In genomic region chr6:18323935-18324707, GRCh38 we compare ENCODE assay signal across 8 cellular contexts. TPM values are rescaled to one million over a fixed set of nuclear protein-coding genes. Genes with fewer than 3 reads are reported as not detected.
A peak's percentile ranks its signal among the peaks of the same experiment; 100 is the strongest.
DNase-seq lines count a peak whose midpoint lies in the region; ATAC-seq and TF ChIP-seq lines count a peak whose summit lies in the region.

No MANE protein-coding gene starts in this region.

- H3K27ac Mint-ChIP-seq in immature natural killer cell: no peak overlapping the region

- H3K9me3 Mint-ChIP-seq in immature natural killer cell: no peaks in the 10 kb centered on the region

- WGBS in body of pancreas, 2 donors: 10 to 16% methylated on average over 8 of the region's 8 CpGs

- peaks cover 0 to 4% (median 0%) of the 10 kb centered on the region in 3 donors for H3K27me3 Mint-ChIP-seq in immature natural killer cell (ENCODE audit: low read depth in 3 of 3)

- no peak overlapping the region for H3K4me3 Mint-ChIP-seq in immature natural killer cell

- H3K27me3 ChIP-seq in body of pancreas: no peaks in the 10 kb centered on the region
- no peaks in the 10 kb centered on the region for H3K27me3 ChIP-seq in thoracic aorta (replicated peaks; ENCODE audit: insufficient read depth)

- no peak for TF ChIP-seq POLR2A in body of pancreas (IDR thresholded peaks at IDR 0.05)

- H3K4me3 ChIP-seq in AG10803 (ENCODE audit: low read length) (no peak overlapping the region), body of pancreas (no peak overlapping the region), thoracic aorta (no peak overlapping the region)

- no peaks in the 10 kb centered on the region for H3K36me3 Mint-ChIP-seq in immature natural killer cell

- H3K27ac ChIP-seq in body of pancreas (no peak overlapping the region), thoracic aorta (no peak overlapping the region)

- peak; percentile 79 for TF ChIP-seq CTCF in AG10803 (conservative IDR thresholded peaks at IDR 0.05; ENCODE audit: low read length)
- peak; percentile 46 to 81 (median 71) for TF ChIP-seq CTCF in body of pancreas (IDR thresholded peaks at IDR 0.05)
- peak; percentile 81 for TF ChIP-seq CTCF in thoracic aorta (IDR thresholded peaks at IDR 0.05)

- ATAC-seq in GM18498 (IDR thresholded peaks at IDR 0.05; ENCODE audit: unreplicated experiment): peak; percentile 60
- ATAC-seq in HG03439 (IDR thresholded peaks at IDR 0.05; ENCODE audit: unreplicated experiment): peak; percentile 72
- peak; percentile 67 for ATAC-seq in body of pancreas
- no peak for ATAC-seq in thoracic aorta (ENCODE audit: insufficient number of reproducible peaks, low FRiP score, low read depth)
- no peak for ATAC-seq in GM18873 (IDR thresholded peaks at IDR 0.05; ENCODE audit: low FRiP score, unreplicated experiment)

- H3K4me1 ChIP-seq in body of pancreas (peaks cover 8% of the 10 kb centered on the region), thoracic aorta (ENCODE audit: control insufficient read depth in 1 of 2, low read depth in 2 of 2) (peaks cover 14 to 23% of the 10 kb centered on the region in 2 donors)

- intact Hi-C loops in body of pancreas (cut with DNase I): no loop called here

- DNase-seq in AG10803 (ENCODE audit: low read depth): peak; percentile 55
- DNase-seq in NCI-H748 (lab: John Stamatoyannopoulos, UW; ENCODE audit: unreplicated experiment): peak; percentile 73
- DNase-seq in body of pancreas: peak in 3 of 4 donors; percentile 11 to 41 (median 19)
- DNase-seq in immature natural killer cell: peak; percentile 24 to 32 (median 32)
- no peak for DNase-seq in thoracic aorta (ENCODE audit: low spot score)

- H3K36me3 ChIP-seq in body of pancreas (replicated peaks in 1 of 2; ENCODE audit: insufficient read depth in 1 of 2, low read depth in 2 of 2) (no peaks in the 10 kb centered on the region), thoracic aorta (no peaks in the 10 kb centered on the region)

- no peaks in the 10 kb centered on the region for H3K9me3 ChIP-seq in body of pancreas
- H3K9me3 ChIP-seq in thoracic aorta: no peaks in the 10 kb centered on the region

- no peaks in the 10 kb centered on the region for H3K4me1 Mint-ChIP-seq in immature natural killer cell

RNA-seq across cellular contexts. Expression of gene DEK, which starts 59.8 kb away (rescaled TPM):
- 10 to 100 TPM; 67.2 to 72.9 TPM for total RNA-seq in body of pancreas
- 10 to 100 TPM; 44.0 to 98.5 (median 87.7) TPM for polyA plus RNA-seq in immature natural killer cell
- 100 to 1,000 TPM in 1 of 2 donors, 10 to 100 TPM in 1; 72.6 to 130 TPM for total RNA-seq in thoracic aorta

Comparison
In these comparisons a context has a peak if more than half of its experiments do, and no peak if none do; other contexts are left out.
1. ATAC-seq: peak in GM18498 (single experiment), HG03439 (single experiment) and body of pancreas (single experiment); none in thoracic aorta (single experiment) and GM18873 (single experiment).
2. Peak in every context shown above with its lines, with median percentiles within 50 percentile points of each other: CTCF ChIP-seq.